14 cellular contexts compared by ENCODE assay signal in the genomic region with DNA sequence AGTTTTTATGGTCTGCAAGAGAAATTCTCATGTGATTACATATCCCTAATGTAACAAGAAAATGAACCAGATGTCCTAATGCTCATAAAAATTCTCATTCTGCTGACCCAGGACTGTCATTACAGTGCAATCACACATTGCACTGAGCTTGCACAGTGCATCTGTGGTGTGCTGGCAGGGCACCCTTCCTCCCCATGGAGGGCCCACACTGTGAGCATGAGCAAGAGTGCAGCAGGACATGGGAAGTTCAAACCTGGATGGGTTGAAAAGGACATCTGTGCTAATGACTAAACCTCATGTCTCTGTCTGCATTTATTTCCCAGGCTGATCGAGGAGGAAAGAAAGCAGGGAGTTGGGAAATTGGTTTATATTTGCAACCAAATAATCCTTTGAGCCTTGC.
DNase-seq lines count a peak whose midpoint lies in the region; TF ChIP-seq lines count a peak whose summit lies in the region.
"Had no signal": no experiment of that assay in that cellular context is flagged by ENCODE, and none has a peak within 500 bp of the region (broad histone marks: within the 10 kb centered on the region; RNA-seq: fewer than 3 reads in every experiment).

No MANE protein-coding gene starts in this region.

- no peak overlapping the region for H2AFZ ChIP-seq in SK-N-SH (ENCODE audit: low read depth)

- no peaks in the 10 kb centered on the region for H4K20me1 ChIP-seq in SK-N-SH (ENCODE audit: insufficient read depth)

- POLR2A ChIA-PET in SK-N-SH (lab: Yijun Ruan, JAX): no interaction called here
- POLR2A ChIA-PET in CD8-positive, alpha-beta memory T cell (lab: Charles Lee): no interaction called here

- H3K36me3 ChIP-seq in SK-N-SH (replicated peaks in 1 of 2; ENCODE audit: control insufficient read depth in 1 of 2, insufficient read depth in 2 of 2, low read length in 1 of 2): peaks cover 14 to 30% of the 10 kb centered on the region in 2 experiments
- peaks cover 5% of the 10 kb centered on the region for H3K36me3 ChIP-seq in left ventricle myocardium inferior
- peaks cover 0 to 2% (median 0%) of the 10 kb centered on the region in 3 donors for H3K36me3 ChIP-seq in skeletal muscle tissue (ENCODE audit: control insufficient read depth in 3 of 3, insufficient read depth in 3 of 3, low read length in 3 of 3)
- H3K36me3 ChIP-seq in CD8-positive, alpha-beta memory T cell (ENCODE audit: insufficient read depth, low read length): no peaks in the 10 kb centered on the region

- H3K9me3 ChIP-seq in SK-N-SH (no peaks in the 10 kb centered on the region), left ventricle myocardium inferior (replicated peaks) (no peaks in the 10 kb centered on the region), skeletal muscle tissue (ENCODE audit: control insufficient read depth in 3 of 3, low read length in 3 of 3) (no peaks in the 10 kb centered on the region)
- H3K9me3 ChIP-seq in CD8-positive, alpha-beta memory T cell (ENCODE audit: low read length): no peaks in the 10 kb centered on the region

- no peaks in the 10 kb centered on the region for H3K9me3 Mint-ChIP-seq in CD8-positive, alpha-beta memory T cell
- H3K9me3 Mint-ChIP-seq: activated CD4-positive, alpha-beta T cell treated with anti-CD3 and anti-CD28 coated beads, Interleukin-2, amount 10 ng/mL, durations not matched to agents 24 days and 14 days; activated T-cell treated with anti-CD3 and anti-CD28 coated beads, Interleukin-2, amount 50 U/mL, for 72 hours had no signal

- TF ChIP-seq CTCF in SK-N-SH (IDR thresholded peaks at IDR 0.05) (no peak), left ventricle myocardium inferior (IDR thresholded peaks at IDR 0.05; ENCODE audit: borderline replicate concordance) (no peak)

- H3K9ac ChIP-seq in SK-N-SH (no peak overlapping the region), skeletal muscle tissue (ENCODE audit: low read depth in 1 of 3, low read length in 3 of 3) (no peak overlapping the region)

- no peak overlapping the region; the same call in 1 of the 2 replicates for H3K4me2 ChIP-seq in SK-N-SH

- peaks cover 0 to 4% (median 0%) of the 10 kb centered on the region in 3 donors for H3K36me3 Mint-ChIP-seq in CD8-positive, alpha-beta memory T cell

- H3K4me1 ChIP-seq in SK-N-SH (ENCODE audit: control insufficient read depth in 1 of 2, insufficient read depth in 2 of 2, low read depth in 1 of 2, low read length in 1 of 2): peaks cover 9 to 18% of the 10 kb centered on the region in 2 experiments; a peak in 3 of 4 replicates
- no peaks in the 10 kb centered on the region for H3K4me1 ChIP-seq in left ventricle myocardium inferior
- peaks cover 4 to 12% (median 8%) of the 10 kb centered on the region in 3 donors for H3K4me1 ChIP-seq in skeletal muscle tissue (ENCODE audit: control insufficient read depth in 3 of 3, insufficient read depth in 3 of 3, low read length in 3 of 3)
- no peaks in the 10 kb centered on the region for H3K4me1 ChIP-seq in CD8-positive, alpha-beta memory T cell (ENCODE audit: insufficient read depth, low read length)

- H3K9me2 ChIP-seq in SK-N-SH: no peaks in the 10 kb centered on the region

- no peak for TF ChIP-seq RAD21 in SK-N-SH (IDR thresholded peaks at IDR 0.05; ENCODE audit: low read length)

- peak overlapping the region; percentile 67 to 84 for H3K27ac ChIP-seq in SK-N-SH (ENCODE audit: low read depth in 2 of 2, low read length in 1 of 2)
- H3K27ac ChIP-seq in left ventricle myocardium inferior (replicated peaks): peak overlapping the region; percentile 37
- peak overlapping the region; percentile 27 for H3K27ac ChIP-seq in skeletal muscle tissue (ENCODE audit: low read depth, low read length)
- H3K27ac ChIP-seq in CD8-positive, alpha-beta memory T cell (ENCODE audit: low read depth, low read length): no peak overlapping the region
- H3K27ac ChIP-seq: HL-60 had no signal

- H3K27me3 ChIP-seq in SK-N-SH (ENCODE audit: insufficient read depth) (no peaks in the 10 kb centered on the region), left ventricle myocardium inferior (ENCODE audit: low read depth) (no peaks in the 10 kb centered on the region), skeletal muscle tissue (ENCODE audit: control insufficient read depth in 3 of 3, insufficient read depth in 3 of 3, low read length in 3 of 3) (no peaks in the 10 kb centered on the region)
- no peaks in the 10 kb centered on the region for H3K27me3 ChIP-seq in CD8-positive, alpha-beta memory T cell (ENCODE audit: insufficient read depth, low read length, poor library complexity, severe bottlenecking)

- no peak overlapping the region for H3K27ac Mint-ChIP-seq in CD8-positive, alpha-beta memory T cell
- H3K27ac Mint-ChIP-seq: activated CD4-positive, alpha-beta T cell treated with anti-CD3 and anti-CD28 coated beads, Interleukin-2, amount 10 ng/mL, durations not matched to agents 24 days and 14 days; activated T-cell treated with anti-CD3 and anti-CD28 coated beads, Interleukin-2, amount 50 U/mL, for 72 hours; progenitor cell of endocrine pancreas had no signal

- H3K79me2 ChIP-seq in SK-N-SH (ENCODE audit: insufficient read depth): no peaks in the 10 kb centered on the region

- peaks cover 43% of the 10 kb centered on the region for H3F3A ChIP-seq in SK-N-SH (replicated peaks; ENCODE audit: insufficient read depth)

- 48% methylated on average over 1 of the region's 1 CpG for WGBS in SK-N-SH (ENCODE audit: low lambda C conversion rate)

- no peak overlapping the region for H3K4me3 ChIP-seq in SK-N-SH (ENCODE audit: low read depth in 2 of 2, low read length in 1 of 2)
- H3K4me3 ChIP-seq in left ventricle myocardium inferior: no peak overlapping the region
- H3K4me3 ChIP-seq in skeletal muscle tissue (ENCODE audit: low read length in 3 of 3): no peak overlapping the region
- no peak overlapping the region for H3K4me3 ChIP-seq in CD8-positive, alpha-beta memory T cell (ENCODE audit: low read length)

- intact Hi-C loops in left ventricle myocardium inferior (cut with micrococcal nuclease): no loop called here

- DNase-seq in GM04503 (ENCODE audit: low read depth) (peak; percentile 36), SK-N-SH (peak; percentile 9), left ventricle myocardium inferior (no peak), medulla oblongata (ENCODE audit: extremely low spot score) (no peak), NCI-H2171 treated with DMSO at 0.1 percent for 48 hours (lab: John Stamatoyannopoulos, UW) (no peak)
- no peak for DNase-seq in CD8-positive, alpha-beta memory T cell
- DNase-seq: activated CD4-positive, alpha-beta T cell treated with anti-CD3 and anti-CD28 coated beads, Interleukin-2, amount 10 ng/mL, durations not matched to agents 24 days and 14 days; activated T-cell treated with anti-CD3 and anti-CD28 coated beads, Interleukin-2, amount 50 U/mL, for 72 hours; GF-D8; NCI-H146; stimulated activated CD4-positive, alpha-beta T cell treated with anti-CD3 and anti-CD28 coated beads, Interleukin-2, amount 100 ng/mL, for 48 hours had no signal

- peak; percentile 12 to 73; a peak in 3 of 4 replicates for TF ChIP-seq EP300 in SK-N-SH (IDR thresholded peaks at IDR 0.05; ENCODE audit: borderline replicate concordance in 1 of 2, low read depth in 1 of 2, low read length in 1 of 2)

- H3K4me3 Mint-ChIP-seq in CD8-positive, alpha-beta memory T cell: no peak overlapping the region
- H3K4me3 Mint-ChIP-seq: activated CD4-positive, alpha-beta T cell treated with anti-CD3 and anti-CD28 coated beads, Interleukin-2, amount 10 ng/mL, durations not matched to agents 24 days and 14 days; activated T-cell treated with anti-CD3 and anti-CD28 coated beads, Interleukin-2, amount 50 U/mL, for 72 hours had no signal

- CTCF ChIA-PET in SK-N-SH (lab: Yijun Ruan, JAX): interaction anchor here (0.6 to 2.9 kb wide), 3 partner anchors 11 to 234 kb away, joined by 3 to 10 read pairs (median 3); no protein-coding TSS in a partner anchor
- CTCF ChIA-PET in CD8-positive, alpha-beta memory T cell (lab: Charles Lee): no interaction called here

- no peaks in the 10 kb centered on the region for H3K4me1 Mint-ChIP-seq in CD8-positive, alpha-beta memory T cell
- H3K4me1 Mint-ChIP-seq: activated CD4-positive, alpha-beta T cell treated with anti-CD3 and anti-CD28 coated beads, Interleukin-2, amount 10 ng/mL, durations not matched to agents 24 days and 14 days had no signal

- no peaks in the 10 kb centered on the region for H3K27me3 Mint-ChIP-seq in CD8-positive, alpha-beta memory T cell
- H3K27me3 Mint-ChIP-seq: activated CD4-positive, alpha-beta T cell treated with anti-CD3 and anti-CD28 coated beads, Interleukin-2, amount 10 ng/mL, durations not matched to agents 24 days and 14 days; progenitor cell of endocrine pancreas had no signal

TF ChIP-seq in SK-N-SH, 30 proteins besides CTCF, POLR2A, EP300 and RAD21 (continues in another document):
- TF ChIP-seq TCF12 (IDR thresholded peaks at IDR 0.05): peak; percentile 86
- no peak for TF ChIP-seq RFX5 (IDR thresholded peaks at IDR 0.05; ENCODE audit: low read length)
- 0 out of 2 replicates have a peak, but pooled peaks have one; percentile 33 for TF ChIP-seq RXRA (IDR thresholded peaks at IDR 0.05; ENCODE audit: borderline replicate concordance, low read depth)
- 0 out of 2 replicates have a peak, but pooled peaks have one; percentile 10 for TF ChIP-seq RCOR1 (IDR thresholded peaks at IDR 0.05; ENCODE audit: low read length)
- TF ChIP-seq PBX3 (IDR thresholded peaks at IDR 0.05): peak; percentile 59
- TF ChIP-seq, protein P1, sequence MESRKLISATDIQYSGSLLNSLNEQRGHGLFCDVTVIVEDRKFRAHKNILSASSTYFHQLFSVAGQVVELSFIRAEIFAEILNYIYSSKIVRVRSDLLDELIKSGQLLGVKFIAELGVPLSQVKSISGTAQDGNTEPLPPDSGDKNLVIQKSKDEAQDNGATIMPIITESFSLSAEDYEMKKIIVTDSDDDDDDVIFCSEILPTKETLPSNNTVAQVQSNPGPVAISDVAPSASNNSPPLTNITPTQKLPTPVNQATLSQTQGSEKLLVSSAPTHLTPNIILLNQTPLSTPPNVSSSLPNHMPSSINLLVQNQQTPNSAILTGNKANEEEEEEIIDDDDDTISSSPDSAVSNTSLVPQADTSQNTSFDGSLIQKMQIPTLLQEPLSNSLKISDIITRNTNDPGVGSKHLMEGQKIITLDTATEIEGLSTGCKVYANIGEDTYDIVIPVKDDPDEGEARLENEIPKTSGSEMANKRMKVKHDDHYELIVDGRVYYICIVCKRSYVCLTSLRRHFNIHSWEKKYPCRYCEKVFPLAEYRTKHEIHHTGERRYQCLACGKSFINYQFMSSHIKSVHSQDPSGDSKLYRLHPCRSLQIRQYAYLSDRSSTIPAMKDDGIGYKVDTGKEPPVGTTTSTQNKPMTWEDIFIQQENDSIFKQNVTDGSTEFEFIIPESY (IDR thresholded peaks at IDR 0.05; ENCODE audit: borderline replicate concordance, low read depth): no peak

Comparison
In these comparisons a context has a peak if more than half of its experiments do, and no peak if none do; other contexts are left out.
1. DNase-seq: peak in GM04503 (single experiment) and SK-N-SH (single experiment); none in left ventricle myocardium inferior (single experiment), medulla oblongata (single experiment), CD8-positive, alpha-beta memory T cell (0 of 5) and NCI-H2171 treated with DMSO at 0.1 percent for 48 hours (single experiment).